In the genomic region with DNA sequence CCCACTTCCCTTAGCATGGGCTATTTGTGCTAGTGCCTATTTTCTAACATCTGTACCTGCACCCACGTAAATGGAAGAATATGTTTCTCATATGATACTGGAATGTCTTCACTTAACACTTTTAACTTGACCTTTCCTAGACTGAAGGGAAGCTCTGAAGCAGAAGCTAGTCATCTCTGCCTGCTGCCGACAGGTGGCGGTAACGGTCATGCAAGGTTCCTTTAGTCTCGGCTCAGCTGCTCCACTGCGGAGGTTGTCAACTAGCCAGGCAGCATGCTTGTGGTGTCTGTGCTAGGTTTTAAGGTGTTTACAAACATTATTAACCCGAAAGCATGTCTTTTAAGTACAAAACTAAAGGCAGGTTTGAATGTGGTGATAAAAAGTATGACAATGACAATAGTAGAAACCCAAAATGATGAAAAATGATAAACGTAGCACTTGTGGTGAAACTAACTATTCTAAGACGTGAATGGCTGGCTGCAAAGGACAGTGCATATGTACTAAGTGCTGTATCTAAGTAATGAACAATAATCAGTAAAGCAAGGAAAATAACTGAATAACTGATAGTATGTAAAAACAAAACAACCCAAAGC, we compare ENCODE assay signal across 8 cellular contexts.
A peak's percentile ranks its signal among the peaks of the same experiment; 100 is the strongest.
DNase-seq lines count a peak whose midpoint lies in the region; ATAC-seq and TF ChIP-seq lines count a peak whose summit lies in the region.

No MANE protein-coding gene starts in this region.

- dilution Hi-C loops in IMR-90 (cut with HindIII; ENCODE audit: low sequenced_read_pairs, unreplicated experiment) = no loop called here

- peak; percentile 61 for DNase-seq in IMR-90
- peak; percentile 80 for DNase-seq in OCI-LY7 (ENCODE audit: low spot score)
- peak; percentile 11 for DNase-seq in activated T-helper 1 cell treated with anti-CD3 and anti-CD28 coated beads, Interleukin-12 subunit alpha, Interleukin-12 subunit beta, Interleukin-2, Interleukin-4 antibody, amounts not matched to agents 30 ng/mL and 10 ng/mL and 1 ng/mL, durations not matched to agents 14 hours and 24 hours and 36 hours (ENCODE audit: low spot score)
- DNase-seq in glutamatergic neuron = peak; percentile 83
- peak; percentile 67 to 86 for DNase-seq in trophoblast cell

- H3K23ac ChIP-seq in IMR-90 (ENCODE audit: low read depth, low read length) (no peak overlapping the region), trophoblast cell (ENCODE audit: low read length) (no peak overlapping the region)

- no peak overlapping the region for H2BK20ac ChIP-seq in IMR-90 (ENCODE audit: low read depth, low read length)

- H2BK120ac ChIP-seq in IMR-90 (ENCODE audit: low read depth, low read length) = no peak overlapping the region
- H2BK120ac ChIP-seq in trophoblast cell (ENCODE audit: insufficient read depth, low read length, poor library complexity) = no peak overlapping the region

- H3K9me2 ChIP-seq in DOHH2 (replicated peaks; ENCODE audit: control insufficient read depth, low read length) = no peaks in the 10 kb centered on the region
- no peaks in the 10 kb centered on the region for H3K9me2 ChIP-seq in OCI-LY7 (ENCODE audit: insufficient read depth, low read length)

- H4K12ac ChIP-seq in trophoblast cell (ENCODE audit: low read depth, low read length) = no peak overlapping the region

- no peak overlapping the region for H4K5ac ChIP-seq in IMR-90 (ENCODE audit: low read depth, low read length)

- H3K4me1 ChIP-seq in DOHH2 (ENCODE audit: control insufficient read depth, low read length) (peaks cover 3% of the 10 kb centered on the region; the same call in 1 of the 2 replicates), IMR-90 (ENCODE audit: control insufficient read depth, insufficient read depth, low read length) (no peaks in the 10 kb centered on the region), OCI-LY7 (ENCODE audit: insufficient read depth, low read length, poor library complexity, severe bottlenecking) (no peaks in the 10 kb centered on the region), trophoblast cell (ENCODE audit: control insufficient read depth in 1 of 2, insufficient read depth in 2 of 2, low read length in 2 of 2) (no peaks in the 10 kb centered on the region)

- no peak overlapping the region for H4K8ac ChIP-seq in IMR-90 (ENCODE audit: low read depth in 2 of 2, low read length in 2 of 2)
- no peak overlapping the region for H4K8ac ChIP-seq in trophoblast cell (ENCODE audit: low read depth, low read length)

- H3K36me3 Mint-ChIP-seq in activated T-helper 1 cell treated with anti-CD3 and anti-CD28 coated beads, Interleukin-12 subunit alpha, Interleukin-12 subunit beta, Interleukin-2, Interleukin-4 antibody, amounts not matched to agents 30 ng/mL and 10 ng/mL and 1 ng/mL, durations not matched to agents 14 hours and 24 hours and 36 hours (ENCODE audit: low read depth) = no peaks in the 10 kb centered on the region
- H3K36me3 Mint-ChIP-seq in glutamatergic neuron (ENCODE audit: unreplicated experiment) = no peaks in the 10 kb centered on the region

- H3K4me3 Mint-ChIP-seq in activated T-helper 1 cell treated with anti-CD3 and anti-CD28 coated beads, Interleukin-12 subunit alpha, Interleukin-12 subunit beta, Interleukin-2, Interleukin-4 antibody, amounts not matched to agents 30 ng/mL and 10 ng/mL and 1 ng/mL, durations not matched to agents 14 hours and 24 hours and 36 hours = no peak overlapping the region
- H3K4me3 Mint-ChIP-seq in glutamatergic neuron (ENCODE audit: unreplicated experiment) = no peak overlapping the region

- H3K9me3 ChIP-seq in DOHH2 (ENCODE audit: control insufficient read depth, insufficient read depth, low read length) (no peaks in the 10 kb centered on the region), IMR-90 (ENCODE audit: control insufficient read depth, insufficient read depth, low read length) (0 out of 2 replicates have a peak, but pooled peaks cover 1% of the 10 kb centered on the region), OCI-LY7 (ENCODE audit: low read length) (no peaks in the 10 kb centered on the region), trophoblast cell (ENCODE audit: insufficient read depth, low read depth, low read length) (no peaks in the 10 kb centered on the region)

- no peak overlapping the region for H2AK5ac ChIP-seq in IMR-90 (ENCODE audit: low read depth, low read length)
- H2AK5ac ChIP-seq in trophoblast cell (ENCODE audit: low read length) = no peak overlapping the region

- H3K36me3 ChIP-seq in DOHH2 (ENCODE audit: control insufficient read depth, low read length) = no peaks in the 10 kb centered on the region
- H3K36me3 ChIP-seq in IMR-90 (ENCODE audit: control insufficient read depth, insufficient read depth, low read length) = no peaks in the 10 kb centered on the region
- H3K36me3 ChIP-seq in OCI-LY7 (ENCODE audit: insufficient read depth, low read length) = no peaks in the 10 kb centered on the region
- H3K36me3 ChIP-seq in trophoblast cell (ENCODE audit: control insufficient read depth in 1 of 2, insufficient read depth in 2 of 2, low read length in 2 of 2) = no peaks in the 10 kb centered on the region

- no peak overlapping the region for H3K4me3 ChIP-seq in DOHH2 (ENCODE audit: low read length)
- no peak overlapping the region for H3K4me3 ChIP-seq in IMR-90 (ENCODE audit: insufficient read depth, low read depth, low read length)
- H3K4me3 ChIP-seq in OCI-LY7 (ENCODE audit: low read depth, low read length, poor library complexity, severe bottlenecking) = no peak overlapping the region
- H3K4me3 ChIP-seq in trophoblast cell (ENCODE audit: low read depth, low read length) = no peak overlapping the region

- no peak overlapping the region for H2AK9ac ChIP-seq in IMR-90 (replicated peaks; ENCODE audit: low read depth, low read length, poor library complexity)

- TF ChIP-seq CTCF in DOHH2 (IDR thresholded peaks at IDR 0.05; ENCODE audit: low read depth, low read length, poor library complexity, severe bottlenecking) (peak; percentile 96), IMR-90 (conservative IDR thresholded peaks at IDR 0.05; ENCODE audit: low read depth, low read length) (peak; percentile 67), OCI-LY7 (conservative IDR thresholded peaks at IDR 0.05; ENCODE audit: low read length) (peak; percentile 97), glutamatergic neuron (IDR thresholded peaks at IDR 0.05; ENCODE audit: partially characterized antibody, unreplicated experiment) (peak; percentile 87)

- in situ Hi-C loops in IMR-90 (cut with MboI; ENCODE audit: low sequenced_read_pairs) = no loop called here

- H2BK12ac ChIP-seq in trophoblast cell (ENCODE audit: low read length) = no peak overlapping the region

- peak; percentile 93 for ATAC-seq in GM21619 (IDR thresholded peaks at IDR 0.05; ENCODE audit: unreplicated experiment)
- ATAC-seq in IMR-90 (ENCODE audit: low read depth) = peak; percentile 67
- no peak for ATAC-seq in GM21367 (IDR thresholded peaks at IDR 0.05; ENCODE audit: unreplicated experiment)

- no peak overlapping the region for H2BK5ac ChIP-seq in IMR-90 (ENCODE audit: low read depth, low read length, poor library complexity, severe bottlenecking)
- H2BK5ac ChIP-seq in trophoblast cell (ENCODE audit: low read depth, low read length, poor library complexity) = no peak overlapping the region

- peaks cover 5% of the 10 kb centered on the region for H3K27me3 Mint-ChIP-seq in activated T-helper 1 cell treated with anti-CD3 and anti-CD28 coated beads, Interleukin-12 subunit alpha, Interleukin-12 subunit beta, Interleukin-2, Interleukin-4 antibody, amounts not matched to agents 30 ng/mL and 10 ng/mL and 1 ng/mL, durations not matched to agents 14 hours and 24 hours and 36 hours (ENCODE audit: insufficient read depth)
- no peaks in the 10 kb centered on the region for H3K27me3 Mint-ChIP-seq in glutamatergic neuron (ENCODE audit: unreplicated experiment)

- H2AFZ ChIP-seq in IMR-90 (replicated peaks; ENCODE audit: low read length, poor library complexity) = no peak overlapping the region
- H2AFZ ChIP-seq in OCI-LY7 (ENCODE audit: low read length) = no peak overlapping the region
- H2AFZ ChIP-seq in trophoblast cell (ENCODE audit: insufficient read depth, low read length, poor library complexity) = no peak overlapping the region

- H3F3A ChIP-seq in DOHH2 (ENCODE audit: control insufficient read depth, insufficient read depth) = no peaks in the 10 kb centered on the region

- H3K14ac ChIP-seq in IMR-90 (replicated peaks; ENCODE audit: low read depth, low read length) = no peak overlapping the region
- H3K14ac ChIP-seq in trophoblast cell (ENCODE audit: low read length) = no peak overlapping the region

- POLR2A ChIA-PET in IMR-90 (lab: Charles Lee; ENCODE audit: unreplicated experiment) (no interaction called here), OCI-LY7 (lab: Charles Lee) (no interaction called here)

- H3K4me2 ChIP-seq in DOHH2 (ENCODE audit: low read length) (no peak overlapping the region), IMR-90 (ENCODE audit: low read depth, low read length) (no peak overlapping the region), OCI-LY7 (ENCODE audit: low read length) (no peak overlapping the region), trophoblast cell (ENCODE audit: low read length) (no peak overlapping the region)

- no CpG with 5 or more reads among the region's 9 CpGs for WGBS in IMR-90 (ENCODE audit: extremely low coverage in 2 of 2, insufficient read length in 1 of 2), 2 experiments
- WGBS in trophoblast cell (ENCODE audit: extremely low coverage, insufficient coverage, insufficient read length) = no CpG with 5 or more reads among the region's 9 CpGs

- no peak overlapping the region for H3K4ac ChIP-seq in IMR-90 (ENCODE audit: low read depth, low read length)
- H3K4ac ChIP-seq in trophoblast cell (ENCODE audit: low read depth, low read length) = no peak overlapping the region

- TF ChIP-seq RAD21 in IMR-90 (IDR thresholded peaks at IDR 0.05; ENCODE audit: low read length) = peak; percentile 52; the same call in 1 of the 2 replicates

- no peaks in the 10 kb centered on the region for H3K9me3 Mint-ChIP-seq in activated T-helper 1 cell treated with anti-CD3 and anti-CD28 coated beads, Interleukin-12 subunit alpha, Interleukin-12 subunit beta, Interleukin-2, Interleukin-4 antibody, amounts not matched to agents 30 ng/mL and 10 ng/mL and 1 ng/mL, durations not matched to agents 14 hours and 24 hours and 36 hours
- no peaks in the 10 kb centered on the region for H3K9me3 Mint-ChIP-seq in glutamatergic neuron (ENCODE audit: unreplicated experiment)

- H3K27ac ChIP-seq in DOHH2 (ENCODE audit: low read depth, low read length) = no peak overlapping the region
- no peak overlapping the region for H3K27ac ChIP-seq in IMR-90 (ENCODE audit: insufficient read depth, low read length)
- H3K27ac ChIP-seq in OCI-LY7 (ENCODE audit: low read depth, low read length, poor library complexity, severe bottlenecking) = no peak overlapping the region
- H3K27ac ChIP-seq in trophoblast cell (ENCODE audit: low read depth, low read length) = no peak overlapping the region

- H3K18ac ChIP-seq in IMR-90 (ENCODE audit: low read depth, low read length) = no peak overlapping the region
- H3K18ac ChIP-seq in trophoblast cell (ENCODE audit: low read length) = no peak overlapping the region

- H4K91ac ChIP-seq in IMR-90 (ENCODE audit: insufficient read depth, low read depth, low read length) = no peak overlapping the region
- H4K91ac ChIP-seq in trophoblast cell (ENCODE audit: low read depth, low read length) = no peak overlapping the region

- no peaks in the 10 kb centered on the region for H3K4me1 Mint-ChIP-seq in activated T-helper 1 cell treated with anti-CD3 and anti-CD28 coated beads, Interleukin-12 subunit alpha, Interleukin-12 subunit beta, Interleukin-2, Interleukin-4 antibody, amounts not matched to agents 30 ng/mL and 10 ng/mL and 1 ng/mL, durations not matched to agents 14 hours and 24 hours and 36 hours (ENCODE audit: low read depth)
- H3K4me1 Mint-ChIP-seq in glutamatergic neuron (ENCODE audit: low read depth, unreplicated experiment) = no peaks in the 10 kb centered on the region

- no peak overlapping the region for H2BK15ac ChIP-seq in IMR-90 (ENCODE audit: low read depth, low read length)

- BruUV-seq in IMR-90 (replicated peaks; lab: Mats Ljungman, UMichigan) = no TSS peak
- BruUV-seq in OCI-LY7 (replicated peaks; lab: Mats Ljungman, UMichigan) = no TSS peak

- CTCF ChIA-PET in IMR-90 (lab: Yijun Ruan, JAX) = interaction anchor here (0.5 to 1.5 kb wide), 6 partner anchors 10 to 304 kb away, joined by 3 to 5 read pairs (median 4); no protein-coding TSS in a partner anchor
- CTCF ChIA-PET in OCI-LY7 (lab: Charles Lee; ENCODE audit: unreplicated experiment) = interaction anchor here (1.7 kb wide), 1 partner anchor 303 kb away, joined by 9 read pairs; no protein-coding TSS in a partner anchor

- H3K79me1 ChIP-seq in IMR-90 (ENCODE audit: low read depth in 1 of 2, low read length in 2 of 2) = no peaks in the 10 kb centered on the region
- H3K79me1 ChIP-seq in trophoblast cell (ENCODE audit: low read length) = no peaks in the 10 kb centered on the region

- H3K9ac ChIP-seq in IMR-90 (ENCODE audit: low read depth, low read length) (no peak overlapping the region), trophoblast cell (ENCODE audit: low read length) (no peak overlapping the region)

- H3K56ac ChIP-seq in IMR-90 (ENCODE audit: extremely low read depth, insufficient read depth, low read length) = no peak overlapping the region

- TF ChIP-seq POLR2A in IMR-90 (IDR thresholded peaks at IDR 0.05; ENCODE audit: low read depth, low read length) = no peak

- H3K9me1 ChIP-seq in IMR-90 (ENCODE audit: insufficient read depth, low read length) = no peaks in the 10 kb centered on the region

- H4K20me1 ChIP-seq in DOHH2 (ENCODE audit: control insufficient read depth, insufficient read depth, low read depth, low read length) (no peaks in the 10 kb centered on the region), IMR-90 (ENCODE audit: insufficient read depth, low read length) (no peaks in the 10 kb centered on the region), OCI-LY7 (ENCODE audit: insufficient read depth, low read length) (no peaks in the 10 kb centered on the region)

- H3K79me2 ChIP-seq in DOHH2 (ENCODE audit: control insufficient read depth, low read length) (no peaks in the 10 kb centered on the region), OCI-LY7 (ENCODE audit: insufficient read depth, low read depth, low read length) (no peaks in the 10 kb centered on the region), trophoblast cell (ENCODE audit: control insufficient read depth, insufficient read depth, low read length, poor library complexity) (no peaks in the 10 kb centered on the region)

- H3K27me3 ChIP-seq in DOHH2 (ENCODE audit: control insufficient read depth, low read length) (peaks cover 7% of the 10 kb centered on the region), IMR-90 (ENCODE audit: control insufficient read depth, insufficient read depth, low read length) (no peaks in the 10 kb centered on the region), trophoblast cell (ENCODE audit: insufficient read depth, low read length) (no peaks in the 10 kb centered on the region)

- intact Hi-C loops in IMR-90 (cut with micrococcal nuclease) = loop anchor here (1.0 kb wide), 1 partner anchor 303 kb away; no protein-coding TSS in a partner anchor
- intact Hi-C loops in OCI-LY7 (cut with micrococcal nuclease; ENCODE audit: unreplicated experiment) = loop anchor here (1.0 kb wide), 1 partner anchor 303 kb away; no protein-coding TSS in a partner anchor
- intact Hi-C loops in activated T-helper 1 cell treated with anti-CD3 and anti-CD28 coated beads, Interleukin-12 subunit alpha, Interleukin-12 subunit beta, Interleukin-2, Interleukin-4 antibody, amounts not matched to agents 30 ng/mL and 10 ng/mL and 1 ng/mL, durations not matched to agents 14 hours and 24 hours and 36 hours (cut with micrococcal nuclease) = loop anchor here (1.0 kb wide), 1 partner anchor 303 kb away; no protein-coding TSS in a partner anchor

- H3K27ac Mint-ChIP-seq in activated T-helper 1 cell treated with anti-CD3 and anti-CD28 coated beads, Interleukin-12 subunit alpha, Interleukin-12 subunit beta, Interleukin-2, Interleukin-4 antibody, amounts not matched to agents 30 ng/mL and 10 ng/mL and 1 ng/mL, durations not matched to agents 14 hours and 24 hours and 36 hours = no peak overlapping the region
- H3K27ac Mint-ChIP-seq in glutamatergic neuron (ENCODE audit: unreplicated experiment) = no peak overlapping the region

Comparison
In these comparisons a context has a peak if more than half of its experiments do, and no peak if none do; other contexts are left out.
1. DNase-seq: peak in every context shown above with its lines; median percentile 83 in glutamatergic neuron; 80 in OCI-LY7; 76 in trophoblast cell; 61 in IMR-90; 11 in activated T-helper 1 cell treated with anti-CD3 and anti-CD28 coated beads, Interleukin-12 subunit alpha, Interleukin-12 subunit beta, Interleukin-2, Interleukin-4 antibody, amounts not matched to agents 30 ng/mL and 10 ng/mL and 1 ng/mL, durations not matched to agents 14 hours and 24 hours and 36 hours.